Comparison of ENCODE assay signal across 9 cellular contexts in genomic region chr19:1259873-1260748, GRCh38. TPM values are rescaled to one million over a fixed set of nuclear protein-coding genes. Genes with fewer than 3 reads are reported as not detected.
DNase-seq lines count a peak whose midpoint lies in the region; ATAC-seq, FAIRE-seq and TF ChIP-seq lines count a peak whose summit lies in the region.
"Had no signal": no experiment of that assay in that cellular context is flagged by ENCODE, and none has a peak within 500 bp of the region (broad histone marks: within the 10 kb centered on the region; RNA-seq: fewer than 3 reads in every experiment).

No MANE protein-coding gene starts in this region.

- H3K27ac Mint-ChIP-seq in osteocyte (ENCODE audit: unreplicated experiment) = peak overlapping the region; percentile 95

- H3K4me3 Mint-ChIP-seq in osteocyte (ENCODE audit: unreplicated experiment) = peak overlapping the region; percentile 57

- DNase-seq in GM18507 (ENCODE audit: extremely low spot score, insufficient read length, low read depth) (no peak), epithelial cell of esophagus (ENCODE audit: low read depth) (peak; percentile 65), osteocyte (ENCODE audit: extremely low spot score, unreplicated experiment) (no peak), occipital lobe (lab: John Stamatoyannopoulos, UW) (no peak), HUDEP-2 (lab: John Stamatoyannopoulos, UW; ENCODE audit: unreplicated experiment in 76 of 76) (no peak)
- DNase-seq in activated CD4-positive, alpha-beta T cell treated with anti-CD3 and anti-CD28 coated beads for 48 hours = peak; percentile 63

- peaks cover 22% of the 10 kb centered on the region for H3K36me3 Mint-ChIP-seq in osteocyte (ENCODE audit: unreplicated experiment)

- H3K4me3 ChIP-seq in epithelial cell of esophagus (ENCODE audit: low read length) = peak overlapping the region; percentile 21

- peak; percentile 2 for ATAC-seq in HG03025 (IDR thresholded peaks at IDR 0.05; ENCODE audit: low FRiP score, unreplicated experiment)
- ATAC-seq in GM21576 (IDR thresholded peaks at IDR 0.05; ENCODE audit: unreplicated experiment) = no peak

- peak; percentile 75 for FAIRE-seq in GM18507 (lab: Jason Lieb, UNC)
- FAIRE-seq: TTC549 had no signal

- peaks cover 84% of the 10 kb centered on the region for H3K4me1 Mint-ChIP-seq in osteocyte (ENCODE audit: unreplicated experiment)

- H3K9me3 Mint-ChIP-seq in osteocyte (ENCODE audit: unreplicated experiment) = no peaks in the 10 kb centered on the region

- TF ChIP-seq CTCF in epithelial cell of esophagus (IDR thresholded peaks at IDR 0.05; ENCODE audit: insufficient read depth, low read depth, low read length, missing control alignments) (no peak), osteocyte (IDR thresholded peaks at IDR 0.05) (no peak)

- H3K27me3 Mint-ChIP-seq in osteocyte (ENCODE audit: unreplicated experiment) = no peaks in the 10 kb centered on the region

RNA-seq across cellular contexts. Expression of gene CIRBP, which starts 9.0 kb away (rescaled TPM):
- total RNA-seq in osteocyte = 401 and 408 TPM in 2 replicates
- total RNA-seq in occipital lobe = 598 TPM

RNA-seq across cellular contexts. Expression of gene MIDN, which starts 11.7 kb away (rescaled TPM):
- total RNA-seq in osteocyte (98.1 and 103 TPM in 2 replicates), occipital lobe (15.3 TPM)

RNA-seq across cellular contexts. Expression of gene FAM174C, which starts 15.2 kb away (rescaled TPM):
- 35.3 and 35.8 TPM in 2 replicates for total RNA-seq in osteocyte
- total RNA-seq in occipital lobe = 6.7 TPM

RNA-seq across cellular contexts. Expression of gene ATP5F1D, which starts 18.6 kb away (rescaled TPM):
- total RNA-seq in osteocyte (167 and 172 TPM in 2 replicates), occipital lobe (11.9 TPM)

RNA-seq across cellular contexts. Expression of gene CBARP, which starts 22.3 kb away (rescaled TPM):
- 6.9 and 7.0 TPM in 2 replicates for total RNA-seq in osteocyte
- total RNA-seq in occipital lobe = 6.6 TPM

Comparison
In these comparisons a context has a peak if more than half of its experiments do, and no peak if none do; other contexts are left out.
1. DNase-seq: peak in activated CD4-positive, alpha-beta T cell treated with anti-CD3 and anti-CD28 coated beads for 48 hours (single experiment) and epithelial cell of esophagus (single experiment); none in GM18507 (single experiment), osteocyte (single experiment), occipital lobe (single experiment) and HUDEP-2 (0 of 76).